In the genomic region with DNA sequence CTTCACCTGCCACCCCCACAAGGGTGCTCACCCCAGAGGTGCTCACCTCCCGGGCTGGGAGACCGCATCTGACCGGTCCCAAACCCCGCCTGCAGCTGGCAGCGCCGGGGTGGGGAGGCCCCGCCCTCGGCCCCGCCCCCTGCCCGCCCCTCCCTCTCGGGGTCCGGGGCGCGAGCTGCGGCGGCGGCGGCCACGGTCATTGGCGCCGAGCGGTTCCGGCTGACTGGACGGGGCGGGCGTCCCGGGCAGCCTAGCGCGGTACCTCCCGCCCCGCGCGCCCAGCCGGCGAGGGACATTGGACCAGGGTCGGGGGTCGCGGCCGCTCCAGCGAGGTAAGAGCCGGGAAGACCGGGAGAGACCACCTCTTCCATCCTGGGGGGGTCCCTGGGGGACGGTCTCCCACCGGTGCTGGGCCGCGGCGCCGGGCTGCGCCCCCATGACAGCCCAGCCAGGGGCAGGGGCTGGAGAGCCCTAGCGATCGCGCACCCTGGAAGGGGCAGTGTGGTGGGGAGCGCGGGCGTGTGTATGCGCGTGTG, we compare ENCODE assay signal across 13 cellular contexts. TPM values are rescaled to one million over a fixed set of nuclear protein-coding genes. Genes with fewer than 3 reads are reported as not detected.
DNase-seq lines count a peak whose midpoint lies in the region; ATAC-seq, FAIRE-seq and TF ChIP-seq lines count a peak whose summit lies in the region.
"Had no signal": no experiment of that assay in that cellular context is flagged by ENCODE, and none has a peak within 500 bp of the region (broad histone marks: within the 10 kb centered on the region; RNA-seq: fewer than 3 reads in every experiment).

A gene with protein sequence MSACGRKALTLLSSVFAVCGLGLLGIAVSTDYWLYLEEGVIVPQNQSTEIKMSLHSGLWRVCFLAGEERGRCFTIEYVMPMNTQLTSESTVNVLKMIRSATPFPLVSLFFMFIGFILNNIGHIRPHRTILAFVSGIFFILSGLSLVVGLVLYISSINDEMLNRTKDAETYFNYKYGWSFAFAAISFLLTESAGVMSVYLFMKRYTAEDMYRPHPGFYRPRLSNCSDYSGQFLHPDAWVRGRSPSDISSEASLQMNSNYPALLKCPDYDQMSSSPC (plus strand): TSS at position 199 of the 536 bp plus-strand sequence. CDS start 42,216 bp downstream, outside the sequence.

- H3K4me3 ChIP-seq in pancreas (no peak within 1 kb of the TSS), esophagus muscularis mucosa (no peak within 1 kb of the TSS)

- intact Hi-C loops in pancreas (cut with DNase I) (no loop called here), esophagus muscularis mucosa (cut with DNase I) (no loop called here)

- no peak for FAIRE-seq in pancreas (lab: Jason Lieb, UNC)

- no peak for TF ChIP-seq RAD21 in Ishikawa (IDR thresholded peaks at IDR 0.05; ENCODE audit: low read depth)

- no peak within 1 kb of the TSS for H3K27ac ChIP-seq in pancreas
- H3K27ac ChIP-seq in esophagus muscularis mucosa (replicated peaks in 1 of 4) = no peak within 1 kb of the TSS

- no peaks in the 10 kb centered on the region for H3K9me3 ChIP-seq in pancreas
- H3K9me3 ChIP-seq in esophagus muscularis mucosa = no peaks in the 10 kb centered on the region

- no peak for TF ChIP-seq POLR2A in esophagus muscularis mucosa (IDR thresholded peaks at IDR 0.05; ENCODE audit: low read depth)

- TF ChIP-seq EP300 in Ishikawa (IDR thresholded peaks at IDR 0.05; ENCODE audit: borderline replicate concordance) = no peak
- TF ChIP-seq EP300 in esophagus muscularis mucosa (IDR thresholded peaks at IDR 0.05) = no peak

- peak in 3 of 4 donors; percentile 65 to 84 (median 68) for ATAC-seq in pancreas
- ATAC-seq in HG03135 (IDR thresholded peaks at IDR 0.05; ENCODE audit: unreplicated experiment) = no peak

- H3K36me3 ChIP-seq in pancreas (no peaks in the 10 kb centered on the region), esophagus muscularis mucosa (no peaks in the 10 kb centered on the region)

- WGBS in pancreas, 2 donors = 8 to 9% methylated on average over 30 to 57 of the region's 57 CpGs
- 21% methylated on average over 5 of the region's 57 CpGs for WGBS in esophagus muscularis mucosa

- H3K27me3 ChIP-seq in pancreas = peaks cover 0 to 5% (median 0%) of the 10 kb centered on the region in 4 donors
- H3K27me3 ChIP-seq in esophagus muscularis mucosa = peaks cover 0 to 74% (median 21%) of the 10 kb centered on the region in 4 donors

- DNase-seq in Daoy (ENCODE audit: low read depth) (peak; percentile 45), ecto neural progenitor cell (ENCODE audit: low spot score) (peak; percentile 69), pancreas (no peak), NCI-H1105 (lab: John Stamatoyannopoulos, UW) (no peak), esophagus muscularis mucosa (ENCODE audit: extremely low spot score) (no peak)
- DNase-seq: GDM1, NCI-H187 had no signal

- H3K4me1 ChIP-seq in pancreas (no peaks in the 10 kb centered on the region), esophagus muscularis mucosa (peaks cover 0 to 7% (median 2%) of the 10 kb centered on the region in 4 donors)

- no peak for TF ChIP-seq CTCF in pancreas (IDR thresholded peaks at IDR 0.05)
- no peak for TF ChIP-seq CTCF in esophagus muscularis mucosa (IDR thresholded peaks at IDR 0.05)

TF ChIP-seq in Ishikawa, 13 proteins besides CTCF, POLR2A, EP300 and RAD21:
- TF ChIP-seq TCF12 (IDR thresholded peaks at IDR 0.05; ENCODE audit: low read depth) (no peak), ZBTB7A (IDR thresholded peaks at IDR 0.05; ENCODE audit: low read depth) (peak; percentile 79; the same call in 1 of the 2 replicates)

RNA-seq across cellular contexts. Expression of the gene that starts here (rescaled TPM):
- total RNA-seq in Daoy (2014; rRNA removed; shearing (Covaris generic)) = not detected in 2 replicates
- under 1 TPM in 4 of 6 donors, not detected in 2; 0.22 to 0.43 (median 0.29) TPM for total RNA-seq in pancreas
- polyA plus RNA-seq in pancreas = under 1 TPM; 0.15 to 0.77 TPM
- total RNA-seq in esophagus muscularis mucosa = not detected
- total RNA-seq: activated CD8-positive, alpha-beta memory T cell treated with anti-CD3 and anti-CD28 coated beads for 36 hours; kidney epithelial cell; omental fat pad; SK-MEL-5 had no signal

Comparison
In these comparisons a context has a peak if more than half of its experiments do, and no peak if none do; other contexts are left out.
1. Peak in DNase-seq in Daoy; RNA of the gene not detected or under 1 TPM.
2. Peak in ATAC-seq in pancreas; RNA of the gene not detected or under 1 TPM.